In genomic region chr11:71911321-71911985, GRCh38 we compare ENCODE assay signal across 2 cellular contexts.
TF ChIP-seq lines count a peak whose summit lies in the region.
"Not testable (repeated sequence)": the region's sequence is repeated elsewhere in the genome, so short reads cannot be mapped to it uniquely, and the experiment has no call there.

No MANE protein-coding gene starts in this region.

TF ChIP-seq in K562, 482 proteins besides CTCF, POLR2A, EP300 and RAD21:
- peak; percentile 30; the same call in 1 of the 2 replicates for TF ChIP-seq JUND (IDR thresholded peaks at IDR 0.05; ENCODE audit: borderline replicate concordance, low read depth, low read length)
- not testable (repeated sequence) for TF ChIP-seq JUND (tag; IDR thresholded peaks at IDR 0.05; ENCODE audit: borderline replicate concordance, low read depth, low read length)

TF ChIP-seq in HepG2, 621 proteins besides CTCF, POLR2A, EP300 and RAD21:
- TF ChIP-seq STAG1 (CRISPR knock-in tag; IDR thresholded peaks at IDR 0.05) = peak; percentile 17; the same call in 1 of the 2 replicates
- TF ChIP-seq ZNF652 (CRISPR knock-in tag; IDR thresholded peaks at IDR 0.05; ENCODE audit: borderline replicate concordance, low read depth) = peak; percentile 49; the same call in 1 of the 2 replicates
